Comparison of ENCODE assay signal across 30 cellular contexts in genomic region chr9:131072871-131073237, GRCh38.
"Had no signal": no experiment of that assay in that cellular context is flagged by ENCODE, and none has a peak within 500 bp of the region (broad histone marks: within the 10 kb centered on the region; RNA-seq: fewer than 3 reads in every experiment).

No MANE protein-coding gene starts in this region.

- DNase-seq: activated effector memory CD4-positive, alpha-beta T cell treated with anti-CD3 and anti-CD28 coated beads, Interleukin-2, amount 50 U/mL, for 16 hours; activated effector memory CD4-positive, alpha-beta T cell treated with Interleukin-2 at 50 U/mL for 16 hours; activated gamma-delta T cell; activated gamma-delta T cell treated with Interleukin-2 at 50 U/mL for 16 hours; activated naive CD4-positive, alpha-beta T cell; activated naive CD4-positive, alpha-beta T cell treated with anti-CD3 and anti-CD28 coated beads for 36 hours; activated naive CD4-positive, alpha-beta T cell treated with anti-CD3 and anti-CD28 coated beads, Interleukin-2, amount 10 ng/mL, durations not matched to agents 7 days and 5 days; activated naive CD4-positive, alpha-beta T cell treated with anti-CD3 and anti-CD28 coated beads, Interleukin-2, amount 50 U/mL, for 16 hours; activated naive CD4-positive, alpha-beta T cell treated with Interleukin-2 at 50 U/mL for 16 hours; activated naive CD8-positive, alpha-beta T cell treated with anti-CD3 and anti-CD28 coated beads for 36 hours; activated naive CD8-positive, alpha-beta T cell treated with anti-CD3 and anti-CD28 coated beads, Interleukin-2, amount 10 ng/mL, durations not matched to agents 7 days and 5 days; activated naive CD8-positive, alpha-beta T cell treated with anti-CD3 and anti-CD28 coated beads, Interleukin-2, amount 50 U/mL, for 24 hours; activated T-cell treated with anti-CD3 and anti-CD28 coated beads, Interleukin-2, amount 50 U/mL, for 1 hour; activated T-cell treated with anti-CD3 and anti-CD28 coated beads, Interleukin-2, amount 50 U/mL, for 24 hours; activated T-cell treated with anti-CD3 and anti-CD28 coated beads, Interleukin-2, amount 50 U/mL, for 4 hours; activated T-cell treated with anti-CD3 and anti-CD28 coated beads, Interleukin-2, amount 50 U/mL, for 48 hours; activated T-cell treated with anti-CD3 and anti-CD28 coated beads, Interleukin-2, amount 50 U/mL, for 72 hours; adrenal gland; amniotic stem cell; amygdala; anterior cingulate cortex; aorta; body of pancreas; brain microvascular endothelial cell; caudate nucleus; central memory CD4-positive, alpha-beta T cell; cerebellar nuclear complex had no signal

- H3K36me3 ChIP-seq: adrenal gland, ascending aorta, brain microvascular endothelial cell, breast epithelium, cardiac muscle cell had no signal

- H3K4me1 ChIP-seq: adrenal gland, ascending aorta, body of pancreas, breast epithelium had no signal

- H3K4me3 ChIP-seq: adrenal gland, ascending aorta, body of pancreas, breast epithelium, cardiac muscle cell had no signal

- H3K27me3 ChIP-seq: adrenal gland, ascending aorta, body of pancreas, breast epithelium, cardiac muscle cell had no signal

- H3K9me3 ChIP-seq: adrenal gland, ascending aorta, body of pancreas, breast epithelium had no signal

- H3K27ac ChIP-seq: adrenal gland, ascending aorta, body of pancreas, brain microvascular endothelial cell, breast epithelium, cardiac muscle cell had no signal
